Comparison of ENCODE assay signal across 15 cellular contexts in the genomic region with DNA sequence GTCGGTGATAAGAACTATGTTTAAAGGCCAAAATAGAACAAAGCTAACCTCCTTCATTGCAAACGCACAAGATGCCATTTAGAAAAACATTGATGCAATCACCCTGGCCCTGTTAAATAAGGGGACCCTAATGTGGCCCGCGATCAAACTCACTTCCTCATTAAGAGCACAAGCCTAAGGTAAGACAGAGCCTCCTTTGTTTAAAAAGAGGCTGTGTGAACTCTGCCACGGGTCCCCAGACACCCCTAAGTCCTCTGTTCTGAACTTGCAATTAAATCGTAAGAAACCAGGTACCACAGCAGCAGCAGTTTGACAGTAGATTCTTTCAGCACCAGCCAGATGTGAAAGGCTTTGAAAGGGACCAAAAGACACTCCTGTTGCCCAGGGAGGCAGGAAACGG.
DNase-seq lines count a peak whose midpoint lies in the region; ATAC-seq and TF ChIP-seq lines count a peak whose summit lies in the region.
"Had no signal": no experiment of that assay in that cellular context is flagged by ENCODE, and none has a peak within 500 bp of the region (broad histone marks: within the 10 kb centered on the region; RNA-seq: fewer than 3 reads in every experiment).

No MANE protein-coding gene starts in this region.

- H3K4me3 ChIP-seq in GM23338, result no peak overlapping the region
- peak overlapping the region; percentile 36; the same call in 1 of the 2 replicates for H3K4me3 ChIP-seq in Karpas-422 (ENCODE audit: low read length)
- H3K4me3 ChIP-seq: BLaER1 had no signal

- H3K27me3 Mint-ChIP-seq in GM23338 (ENCODE audit: insufficient read depth, low read depth, poor library complexity), result no peaks in the 10 kb centered on the region

- peaks cover 9% of the 10 kb centered on the region; the same call in 2 of the 3 replicates for H3K4me1 Mint-ChIP-seq in GM23338
- H3K4me1 Mint-ChIP-seq: CD4-positive, alpha-beta memory T cell had no signal

- H3K36me3 Mint-ChIP-seq in GM23338 (ENCODE audit: low read depth), result peaks cover 3% of the 10 kb centered on the region; the same call in 1 of the 3 replicates
- H3K36me3 Mint-ChIP-seq: CD4-positive, alpha-beta memory T cell had no signal

- H3K9me3 ChIP-seq in Karpas-422 (ENCODE audit: low read length), result no peaks in the 10 kb centered on the region
- H3K9me3 ChIP-seq: BLaER1 had no signal

- H4K20me1 ChIP-seq in GM23338 (replicated peaks; ENCODE audit: insufficient read depth) (no peaks in the 10 kb centered on the region), Karpas-422 (ENCODE audit: insufficient read depth, low read depth, low read length) (no peaks in the 10 kb centered on the region)
- H4K20me1 ChIP-seq: BLaER1 had no signal

- H3K27ac ChIP-seq in GM23338 (ENCODE audit: low read depth), result no peak overlapping the region
- H3K27ac ChIP-seq in Karpas-422 (ENCODE audit: low read length), result peak overlapping the region; percentile 94
- H3K27ac ChIP-seq: BLaER1 had no signal

- H3K79me2 ChIP-seq in GM23338 (replicated peaks; ENCODE audit: insufficient read depth) (no peaks in the 10 kb centered on the region), Karpas-422 (ENCODE audit: low read length) (no peaks in the 10 kb centered on the region)

- TF ChIP-seq CTCF in GM23338 (conservative IDR thresholded peaks at IDR 0.05; ENCODE audit: low read depth in 2 of 2), result no peak

- ATAC-seq in GM23338 (no peak; the same call in 2 of the 3 replicates), sciatic nerve (peak; percentile 51), HG03457 (IDR thresholded peaks at IDR 0.05; ENCODE audit: unreplicated experiment) (no peak), GM18870 (IDR thresholded peaks at IDR 0.05; ENCODE audit: unreplicated experiment) (no peak)

- peaks cover 3% of the 10 kb centered on the region; the same call in 1 of the 3 replicates for H3K9me3 Mint-ChIP-seq in GM23338

- no peak overlapping the region for H3K4me3 Mint-ChIP-seq in GM23338
- H3K4me3 Mint-ChIP-seq: CD4-positive, alpha-beta memory T cell had no signal

- peak overlapping the region; percentile 73 for H2AFZ ChIP-seq in GM23338
- peak overlapping the region; percentile 54 for H2AFZ ChIP-seq in Karpas-422 (ENCODE audit: low read length)

- H3K27ac Mint-ChIP-seq in GM23338, result peak overlapping the region; percentile 19; the same call in 1 of the 2 replicates
- H3K27ac Mint-ChIP-seq: CD4-positive, alpha-beta memory T cell had no signal

- intact Hi-C loops in sciatic nerve (cut with DNase I), result no loop called here

- peak overlapping the region; percentile 38; the same call in 1 of the 2 replicates for H3K9ac ChIP-seq in Karpas-422 (ENCODE audit: low read length)
- H3K9ac ChIP-seq: BLaER1 had no signal

- no peak overlapping the region for H3K4me2 ChIP-seq in GM23338
- peak overlapping the region; percentile 53 for H3K4me2 ChIP-seq in Karpas-422 (ENCODE audit: low read depth, low read length, poor library complexity, severe bottlenecking)
- H3K4me2 ChIP-seq: BLaER1 had no signal

- H3K4me1 ChIP-seq in GM23338 (ENCODE audit: insufficient read depth), result no peaks in the 10 kb centered on the region
- peaks cover 31% of the 10 kb centered on the region for H3K4me1 ChIP-seq in Karpas-422 (ENCODE audit: low read length)

- H3K36me3 ChIP-seq in GM23338 (ENCODE audit: insufficient read depth) (no peaks in the 10 kb centered on the region), Karpas-422 (ENCODE audit: insufficient read depth, low read length) (no peaks in the 10 kb centered on the region)
- H3K36me3 ChIP-seq: BLaER1 had no signal

- H3K27me3 ChIP-seq in GM23338 (ENCODE audit: insufficient read depth) (no peaks in the 10 kb centered on the region), Karpas-422 (ENCODE audit: low read length) (no peaks in the 10 kb centered on the region)
- H3K27me3 ChIP-seq: BLaER1 had no signal

- H3K9me2 ChIP-seq in GM23338 (ENCODE audit: insufficient read depth) (no peaks in the 10 kb centered on the region), Karpas-422 (replicated peaks; ENCODE audit: insufficient read depth, low read length) (no peaks in the 10 kb centered on the region)

- H3F3A ChIP-seq in GM23338 (replicated peaks; ENCODE audit: low read depth), result no peaks in the 10 kb centered on the region

- DNase-seq in GM23338 (ENCODE audit: low spot score) (peak; percentile 26), Karpas-422 (peak; percentile 70), left kidney (ENCODE audit: low read depth, low spot score) (peak; percentile 24), sciatic nerve (ENCODE audit: low spot score) (no peak)
- no peak for DNase-seq in stimulated activated CD4-positive, alpha-beta T cell treated with anti-CD3 and anti-CD28 coated beads, Interleukin-12 subunit alpha, Interleukin-12 subunit beta, amount 100 ng/mL, for 4 hours
- DNase-seq: CD4-positive, alpha-beta memory T cell; DMS53; KG1; NCI-H1417 treated with DMSO at 0.1 percent for 48 hours; NCI-H187 treated with DMSO at 0.1 percent for 48 hours; NCI-H345; NCI-H526 had no signal

TF ChIP-seq in GM23338, 12 proteins besides CTCF, POLR2A, EP300 and RAD21:
- TF ChIP-seq, protein P1, sequence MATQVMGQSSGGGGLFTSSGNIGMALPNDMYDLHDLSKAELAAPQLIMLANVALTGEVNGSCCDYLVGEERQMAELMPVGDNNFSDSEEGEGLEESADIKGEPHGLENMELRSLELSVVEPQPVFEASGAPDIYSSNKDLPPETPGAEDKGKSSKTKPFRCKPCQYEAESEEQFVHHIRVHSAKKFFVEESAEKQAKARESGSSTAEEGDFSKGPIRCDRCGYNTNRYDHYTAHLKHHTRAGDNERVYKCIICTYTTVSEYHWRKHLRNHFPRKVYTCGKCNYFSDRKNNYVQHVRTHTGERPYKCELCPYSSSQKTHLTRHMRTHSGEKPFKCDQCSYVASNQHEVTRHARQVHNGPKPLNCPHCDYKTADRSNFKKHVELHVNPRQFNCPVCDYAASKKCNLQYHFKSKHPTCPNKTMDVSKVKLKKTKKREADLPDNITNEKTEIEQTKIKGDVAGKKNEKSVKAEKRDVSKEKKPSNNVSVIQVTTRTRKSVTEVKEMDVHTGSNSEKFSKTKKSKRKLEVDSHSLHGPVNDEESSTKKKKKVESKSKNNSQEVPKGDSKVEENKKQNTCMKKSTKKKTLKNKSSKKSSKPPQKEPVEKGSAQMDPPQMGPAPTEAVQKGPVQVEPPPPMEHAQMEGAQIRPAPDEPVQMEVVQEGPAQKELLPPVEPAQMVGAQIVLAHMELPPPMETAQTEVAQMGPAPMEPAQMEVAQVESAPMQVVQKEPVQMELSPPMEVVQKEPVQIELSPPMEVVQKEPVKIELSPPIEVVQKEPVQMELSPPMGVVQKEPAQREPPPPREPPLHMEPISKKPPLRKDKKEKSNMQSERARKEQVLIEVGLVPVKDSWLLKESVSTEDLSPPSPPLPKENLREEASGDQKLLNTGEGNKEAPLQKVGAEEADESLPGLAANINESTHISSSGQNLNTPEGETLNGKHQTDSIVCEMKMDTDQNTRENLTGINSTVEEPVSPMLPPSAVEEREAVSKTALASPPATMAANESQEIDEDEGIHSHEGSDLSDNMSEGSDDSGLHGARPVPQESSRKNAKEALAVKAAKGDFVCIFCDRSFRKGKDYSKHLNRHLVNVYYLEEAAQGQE (IDR thresholded peaks at IDR 0.05; ENCODE audit: unreplicated experiment), result no peak
- TF ChIP-seq ZNF331 (CRISPR knock-in tag; IDR thresholded peaks at IDR 0.05; ENCODE audit: low read depth) (no peak), EZH2phosphoT487 (IDR thresholded peaks at IDR 0.05; ENCODE audit: unreplicated experiment) (no peak), STAT1 (IDR thresholded peaks at IDR 0.05; ENCODE audit: unreplicated experiment) (no peak), NANOG (IDR thresholded peaks at IDR 0.05; ENCODE audit: borderline replicate concordance) (no peak), CREB1 (CRISPR knock-in tag; IDR thresholded peaks at IDR 0.05; ENCODE audit: low read depth) (no peak), EZH2 (IDR thresholded peaks at IDR 0.05; ENCODE audit: low read depth, unreplicated experiment) (no peak), POLR2AphosphoS5 (IDR thresholded peaks at IDR 0.05; ENCODE audit: low read depth) (no peak)
- TF ChIP-seq, protein P2, sequence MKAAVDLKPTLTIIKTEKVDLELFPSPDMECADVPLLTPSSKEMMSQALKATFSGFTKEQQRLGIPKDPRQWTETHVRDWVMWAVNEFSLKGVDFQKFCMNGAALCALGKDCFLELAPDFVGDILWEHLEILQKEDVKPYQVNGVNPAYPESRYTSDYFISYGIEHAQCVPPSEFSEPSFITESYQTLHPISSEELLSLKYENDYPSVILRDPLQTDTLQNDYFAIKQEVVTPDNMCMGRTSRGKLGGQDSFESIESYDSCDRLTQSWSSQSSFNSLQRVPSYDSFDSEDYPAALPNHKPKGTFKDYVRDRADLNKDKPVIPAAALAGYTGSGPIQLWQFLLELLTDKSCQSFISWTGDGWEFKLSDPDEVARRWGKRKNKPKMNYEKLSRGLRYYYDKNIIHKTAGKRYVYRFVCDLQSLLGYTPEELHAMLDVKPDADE (IDR thresholded peaks at IDR 0.05), result no peak

Comparison
In these comparisons a context has a peak if more than half of its experiments do, and no peak if none do; other contexts are left out.
1. DNase-seq: peak in GM23338 (single experiment), Karpas-422 (single experiment) and left kidney (single experiment); none in sciatic nerve (single experiment) and stimulated activated CD4-positive, alpha-beta T cell treated with anti-CD3 and anti-CD28 coated beads, Interleukin-12 subunit alpha, Interleukin-12 subunit beta, amount 100 ng/mL, for 4 hours (single experiment).